ENCODE assay signal across 1 cellular context in the genomic region with DNA sequence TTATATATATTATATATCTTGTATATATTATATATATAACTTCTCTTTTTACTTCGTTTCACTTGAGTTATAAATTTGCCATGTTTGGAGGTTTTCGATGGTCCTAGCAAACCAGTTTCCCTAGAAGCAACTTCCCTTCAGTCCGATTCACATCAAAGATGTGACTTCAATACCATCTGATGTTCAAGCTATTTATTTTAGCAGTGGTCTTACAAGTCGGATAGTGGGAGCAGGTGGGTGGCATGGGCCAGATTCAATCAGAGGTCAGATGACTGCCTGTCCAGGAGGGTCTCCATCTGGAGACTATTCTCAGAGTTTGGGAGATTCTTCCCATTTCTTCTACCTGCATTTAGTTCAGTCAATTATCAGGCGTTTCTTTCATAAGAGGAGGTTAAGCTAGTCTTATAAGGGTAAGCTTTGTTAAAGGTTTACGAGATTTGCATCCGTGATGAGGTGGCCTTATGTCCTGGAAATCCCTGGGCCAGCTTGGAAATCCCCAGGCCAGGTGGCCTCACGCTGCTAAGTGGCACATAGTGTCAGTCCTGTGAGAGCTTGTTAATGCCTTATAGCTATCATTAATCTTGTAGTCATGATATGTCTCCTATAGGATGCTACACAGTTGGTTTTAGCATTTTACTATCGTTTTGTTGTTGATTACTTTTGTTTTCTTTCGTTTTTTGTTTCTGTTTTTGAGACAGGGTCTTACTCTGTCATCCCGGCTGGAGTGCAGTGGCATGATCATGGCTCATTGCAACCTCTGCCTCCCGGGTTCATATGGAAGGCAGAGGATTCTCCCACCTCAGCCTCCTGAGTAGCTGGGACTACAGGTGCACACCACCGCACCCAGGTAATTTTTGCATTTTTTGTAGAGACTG.
TF ChIP-seq lines count a peak whose summit lies in the region.

No MANE protein-coding gene starts in this region.

TF ChIP-seq in GM12878, 131 proteins besides CTCF, POLR2A, EP300 and RAD21 (continued from another document):
- TF ChIP-seq, protein P1, sequence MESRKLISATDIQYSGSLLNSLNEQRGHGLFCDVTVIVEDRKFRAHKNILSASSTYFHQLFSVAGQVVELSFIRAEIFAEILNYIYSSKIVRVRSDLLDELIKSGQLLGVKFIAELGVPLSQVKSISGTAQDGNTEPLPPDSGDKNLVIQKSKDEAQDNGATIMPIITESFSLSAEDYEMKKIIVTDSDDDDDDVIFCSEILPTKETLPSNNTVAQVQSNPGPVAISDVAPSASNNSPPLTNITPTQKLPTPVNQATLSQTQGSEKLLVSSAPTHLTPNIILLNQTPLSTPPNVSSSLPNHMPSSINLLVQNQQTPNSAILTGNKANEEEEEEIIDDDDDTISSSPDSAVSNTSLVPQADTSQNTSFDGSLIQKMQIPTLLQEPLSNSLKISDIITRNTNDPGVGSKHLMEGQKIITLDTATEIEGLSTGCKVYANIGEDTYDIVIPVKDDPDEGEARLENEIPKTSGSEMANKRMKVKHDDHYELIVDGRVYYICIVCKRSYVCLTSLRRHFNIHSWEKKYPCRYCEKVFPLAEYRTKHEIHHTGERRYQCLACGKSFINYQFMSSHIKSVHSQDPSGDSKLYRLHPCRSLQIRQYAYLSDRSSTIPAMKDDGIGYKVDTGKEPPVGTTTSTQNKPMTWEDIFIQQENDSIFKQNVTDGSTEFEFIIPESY (IDR thresholded peaks at IDR 0.05), result no peak
- TF ChIP-seq SIN3A (IDR thresholded peaks at IDR 0.05; ENCODE audit: low read depth, low read length) (no peak), CHD4 (IDR thresholded peaks at IDR 0.05) (no peak)
